In the genomic region with DNA sequence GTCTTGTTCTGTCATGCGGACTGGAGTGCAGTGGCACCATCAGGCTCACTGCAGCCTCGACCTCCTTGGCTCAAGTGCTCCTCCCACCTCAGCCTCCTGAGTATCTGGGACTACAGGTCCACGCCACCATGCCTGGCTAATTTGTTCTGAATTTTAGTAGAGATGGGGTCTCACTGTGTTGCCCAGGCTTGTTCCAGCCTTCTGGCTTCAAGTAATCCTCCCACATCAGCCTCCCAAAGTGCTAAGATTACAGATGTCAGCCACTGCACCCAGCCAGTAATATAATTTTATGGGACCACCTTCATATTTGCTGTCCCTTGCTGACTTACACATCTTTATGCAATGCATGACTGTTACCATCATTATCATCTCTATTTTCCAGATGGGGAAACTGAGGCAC, we compare ENCODE assay signal across 1 cellular context.
TF ChIP-seq lines count a peak whose summit lies in the region.

No MANE protein-coding gene starts in this region.

TF ChIP-seq in A549, 52 proteins besides CTCF, POLR2A, EP300 and RAD21:
- TF ChIP-seq GATA3 (IDR thresholded peaks at IDR 0.05; ENCODE audit: borderline replicate concordance) (no peak), POLR2AphosphoS2 (conservative IDR thresholded peaks at IDR 0.05; ENCODE audit: low read length) (no peak), SREBF2 (IDR thresholded peaks at IDR 0.05) (no peak), EHMT2 (IDR thresholded peaks at IDR 0.05; ENCODE audit: low read depth) (no peak), ZFP36 (IDR thresholded peaks at IDR 0.05; ENCODE audit: borderline replicate concordance, partially characterized antibody) (no peak), KDM5A (IDR thresholded peaks at IDR 0.05) (no peak), EHF (CRISPR knock-in tag; IDR thresholded peaks at IDR 0.05) (no peak), FOXS1 (CRISPR knock-in tag; IDR thresholded peaks at IDR 0.05) (no peak), HOXA7 (CRISPR knock-in tag; IDR thresholded peaks at IDR 0.05) (no peak), MAFK (IDR thresholded peaks at IDR 0.05; ENCODE audit: partially characterized antibody) (no peak), ZSCAN20 (CRISPR knock-in tag; IDR thresholded peaks at IDR 0.05) (no peak), TP53 (CRISPR knock-in tag; IDR thresholded peaks at IDR 0.05) (no peak), FOSL2 (IDR thresholded peaks at IDR 0.05) (no peak), FOSL2 (CRISPR knock-in tag; IDR thresholded peaks at IDR 0.05) (no peak), CHD4 (IDR thresholded peaks at IDR 0.05; ENCODE audit: borderline replicate concordance) (no peak), RCOR1 (IDR thresholded peaks at IDR 0.05; ENCODE audit: low read depth, low read length) (no peak)
- TF ChIP-seq, protein P1, sequence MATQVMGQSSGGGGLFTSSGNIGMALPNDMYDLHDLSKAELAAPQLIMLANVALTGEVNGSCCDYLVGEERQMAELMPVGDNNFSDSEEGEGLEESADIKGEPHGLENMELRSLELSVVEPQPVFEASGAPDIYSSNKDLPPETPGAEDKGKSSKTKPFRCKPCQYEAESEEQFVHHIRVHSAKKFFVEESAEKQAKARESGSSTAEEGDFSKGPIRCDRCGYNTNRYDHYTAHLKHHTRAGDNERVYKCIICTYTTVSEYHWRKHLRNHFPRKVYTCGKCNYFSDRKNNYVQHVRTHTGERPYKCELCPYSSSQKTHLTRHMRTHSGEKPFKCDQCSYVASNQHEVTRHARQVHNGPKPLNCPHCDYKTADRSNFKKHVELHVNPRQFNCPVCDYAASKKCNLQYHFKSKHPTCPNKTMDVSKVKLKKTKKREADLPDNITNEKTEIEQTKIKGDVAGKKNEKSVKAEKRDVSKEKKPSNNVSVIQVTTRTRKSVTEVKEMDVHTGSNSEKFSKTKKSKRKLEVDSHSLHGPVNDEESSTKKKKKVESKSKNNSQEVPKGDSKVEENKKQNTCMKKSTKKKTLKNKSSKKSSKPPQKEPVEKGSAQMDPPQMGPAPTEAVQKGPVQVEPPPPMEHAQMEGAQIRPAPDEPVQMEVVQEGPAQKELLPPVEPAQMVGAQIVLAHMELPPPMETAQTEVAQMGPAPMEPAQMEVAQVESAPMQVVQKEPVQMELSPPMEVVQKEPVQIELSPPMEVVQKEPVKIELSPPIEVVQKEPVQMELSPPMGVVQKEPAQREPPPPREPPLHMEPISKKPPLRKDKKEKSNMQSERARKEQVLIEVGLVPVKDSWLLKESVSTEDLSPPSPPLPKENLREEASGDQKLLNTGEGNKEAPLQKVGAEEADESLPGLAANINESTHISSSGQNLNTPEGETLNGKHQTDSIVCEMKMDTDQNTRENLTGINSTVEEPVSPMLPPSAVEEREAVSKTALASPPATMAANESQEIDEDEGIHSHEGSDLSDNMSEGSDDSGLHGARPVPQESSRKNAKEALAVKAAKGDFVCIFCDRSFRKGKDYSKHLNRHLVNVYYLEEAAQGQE (IDR thresholded peaks at IDR 0.05), result no peak
- TF ChIP-seq, protein P2, sequence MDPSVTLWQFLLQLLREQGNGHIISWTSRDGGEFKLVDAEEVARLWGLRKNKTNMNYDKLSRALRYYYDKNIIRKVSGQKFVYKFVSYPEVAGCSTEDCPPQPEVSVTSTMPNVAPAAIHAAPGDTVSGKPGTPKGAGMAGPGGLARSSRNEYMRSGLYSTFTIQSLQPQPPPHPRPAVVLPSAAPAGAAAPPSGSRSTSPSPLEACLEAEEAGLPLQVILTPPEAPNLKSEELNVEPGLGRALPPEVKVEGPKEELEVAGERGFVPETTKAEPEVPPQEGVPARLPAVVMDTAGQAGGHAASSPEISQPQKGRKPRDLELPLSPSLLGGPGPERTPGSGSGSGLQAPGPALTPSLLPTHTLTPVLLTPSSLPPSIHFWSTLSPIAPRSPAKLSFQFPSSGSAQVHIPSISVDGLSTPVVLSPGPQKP (IDR thresholded peaks at IDR 0.05; ENCODE audit: low read depth, low read length), result no peak
- TF ChIP-seq, protein P3, sequence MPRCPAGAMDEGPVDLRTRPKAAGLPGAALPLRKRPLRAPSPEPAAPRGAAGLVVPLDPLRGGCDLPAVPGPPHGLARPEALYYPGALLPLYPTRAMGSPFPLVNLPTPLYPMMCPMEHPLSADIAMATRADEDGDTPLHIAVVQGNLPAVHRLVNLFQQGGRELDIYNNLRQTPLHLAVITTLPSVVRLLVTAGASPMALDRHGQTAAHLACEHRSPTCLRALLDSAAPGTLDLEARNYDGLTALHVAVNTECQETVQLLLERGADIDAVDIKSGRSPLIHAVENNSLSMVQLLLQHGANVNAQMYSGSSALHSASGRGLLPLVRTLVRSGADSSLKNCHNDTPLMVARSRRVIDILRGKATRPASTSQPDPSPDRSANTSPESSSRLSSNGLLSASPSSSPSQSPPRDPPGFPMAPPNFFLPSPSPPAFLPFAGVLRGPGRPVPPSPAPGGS (IDR thresholded peaks at IDR 0.05), result no peak
- TF ChIP-seq, protein P4, sequence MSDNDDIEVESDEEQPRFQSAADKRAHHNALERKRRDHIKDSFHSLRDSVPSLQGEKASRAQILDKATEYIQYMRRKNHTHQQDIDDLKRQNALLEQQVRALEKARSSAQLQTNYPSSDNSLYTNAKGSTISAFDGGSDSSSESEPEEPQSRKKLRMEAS (IDR thresholded peaks at IDR 0.05), result no peak
